Comparison of ENCODE assay signal across 26 cellular contexts in genomic region chr1:55582078-55582477, GRCh38.
DNase-seq lines count a peak whose midpoint lies in the region; ATAC-seq, FAIRE-seq and TF ChIP-seq lines count a peak whose summit lies in the region.
"Had no signal": no experiment of that assay in that cellular context is flagged by ENCODE, and none has a peak within 500 bp of the region (broad histone marks: within the 10 kb centered on the region; RNA-seq: fewer than 3 reads in every experiment).

No MANE protein-coding gene starts in this region.

- TF ChIP-seq EP300 in esophagus muscularis mucosa (IDR thresholded peaks at IDR 0.05) (no peak), sigmoid colon (IDR thresholded peaks at IDR 0.05) (no peak)

- no peak for TF ChIP-seq POLR2A in esophagus muscularis mucosa (IDR thresholded peaks at IDR 0.05; ENCODE audit: low read depth)
- TF ChIP-seq POLR2A in sigmoid colon (IDR thresholded peaks at IDR 0.05): no peak
- TF ChIP-seq POLR2A in vagina (IDR thresholded peaks at IDR 0.05): no peak
- no peak for TF ChIP-seq POLR2A in GM18505 (IDR thresholded peaks at IDR 0.05; ENCODE audit: borderline replicate concordance, extremely low read depth, insufficient read depth, insufficient read length)
- no peak for TF ChIP-seq POLR2A in H54 (IDR thresholded peaks at IDR 0.05; ENCODE audit: low read depth, low read length)

- intact Hi-C loops in left ventricle myocardium inferior (cut with micrococcal nuclease): no loop called here
- intact Hi-C loops in left ventricle myocardium superior (cut with micrococcal nuclease): no loop called here
- intact Hi-C loops in esophagus muscularis mucosa (cut with DNase I): no loop called here
- intact Hi-C loops in sigmoid colon (cut with DNase I): loop anchor here (5.0 kb wide), 2 partner anchors 200 to 1000 kb away; no protein-coding TSS in a partner anchor
- intact Hi-C loops in vagina (cut with DNase I): loop anchor here (10.0 kb wide), 1 partner anchor 53 kb away; no protein-coding TSS in a partner anchor

- no peak overlapping the region for H3K4me3 ChIP-seq in left ventricle myocardium inferior
- no peak overlapping the region for H3K4me3 ChIP-seq in esophagus muscularis mucosa
- H3K4me3 ChIP-seq in sigmoid colon: no peak overlapping the region
- H3K4me3 ChIP-seq in vagina: no peak overlapping the region
- H3K4me3 ChIP-seq: SK-N-MC had no signal

- H3K27ac ChIP-seq in left ventricle myocardium inferior (replicated peaks) (peak overlapping the region; percentile 79), esophagus muscularis mucosa (replicated peaks in 1 of 4) (peak overlapping the region; percentile 71 to 82 (median 76)), sigmoid colon (peak overlapping the region in 3 of 4 donors; percentile 61 to 75 (median 64)), vagina (peak overlapping the region; percentile 91)
- H3K27ac ChIP-seq: 22Rv1, SK-N-MC, VCaP had no signal

- H3K27me3 ChIP-seq in left ventricle myocardium inferior (ENCODE audit: low read depth): no peaks in the 10 kb centered on the region
- peaks cover 0 to 3% (median 0%) of the 10 kb centered on the region in 4 donors for H3K27me3 ChIP-seq in esophagus muscularis mucosa
- no peaks in the 10 kb centered on the region for H3K27me3 ChIP-seq in sigmoid colon
- H3K27me3 ChIP-seq in vagina: no peaks in the 10 kb centered on the region
- H3K27me3 ChIP-seq: BE2C had no signal

- TF ChIP-seq CTCF in left ventricle myocardium inferior (IDR thresholded peaks at IDR 0.05; ENCODE audit: borderline replicate concordance): no peak
- no peak for TF ChIP-seq CTCF in esophagus muscularis mucosa (IDR thresholded peaks at IDR 0.05)
- TF ChIP-seq CTCF in sigmoid colon (IDR thresholded peaks at IDR 0.05): no peak
- no peak for TF ChIP-seq CTCF in vagina (IDR thresholded peaks at IDR 0.05)

- H3K9me3 ChIP-seq in left ventricle myocardium inferior (replicated peaks): no peaks in the 10 kb centered on the region
- no peaks in the 10 kb centered on the region for H3K9me3 ChIP-seq in esophagus muscularis mucosa
- no peaks in the 10 kb centered on the region for H3K9me3 ChIP-seq in sigmoid colon
- no peaks in the 10 kb centered on the region for H3K9me3 ChIP-seq in vagina
- H3K9me3 ChIP-seq: BE2C had no signal

- no peaks in the 10 kb centered on the region for H3K36me3 ChIP-seq in left ventricle myocardium inferior
- H3K36me3 ChIP-seq in esophagus muscularis mucosa: no peaks in the 10 kb centered on the region
- H3K36me3 ChIP-seq in sigmoid colon: no peaks in the 10 kb centered on the region
- no peaks in the 10 kb centered on the region for H3K36me3 ChIP-seq in vagina
- H3K36me3 ChIP-seq: BE2C had no signal

- no peak for FAIRE-seq in H54 (lab: Jason Lieb, UNC)
- FAIRE-seq: frontal cortex, RCC 7860 had no signal

- 93% methylated on average over 4 of the region's 4 CpGs for WGBS in esophagus muscularis mucosa
- 86 to 94% methylated on average over 4 of the region's 4 CpGs for WGBS in sigmoid colon, 2 donors

- no peak for ATAC-seq in left ventricle myocardium superior
- ATAC-seq in GM18505 (IDR thresholded peaks at IDR 0.05; ENCODE audit: unreplicated experiment): no peak
- ATAC-seq: activated CD8-positive, alpha-beta memory T cell treated with anti-CD3 and anti-CD28 coated beads, Interleukin-2, amount 10 ng/mL, durations not matched to agents 7 days and 5 days had no signal

- H3K4me1 ChIP-seq in left ventricle myocardium inferior (peaks cover 9% of the 10 kb centered on the region), esophagus muscularis mucosa (peaks cover 0 to 46% (median 34%) of the 10 kb centered on the region in 4 donors), sigmoid colon (peaks cover 0 to 33% (median 17%) of the 10 kb centered on the region in 4 donors), vagina (peaks cover 75% of the 10 kb centered on the region)
- H3K4me1 ChIP-seq: BE2C had no signal

- DNase-seq in left ventricle myocardium inferior (no peak), left ventricle myocardium superior (no peak), esophagus muscularis mucosa (ENCODE audit: extremely low spot score) (peak; percentile 68), sigmoid colon (no peak), vagina (ENCODE audit: extremely low spot score in 2 of 2) (no peak), H54 (ENCODE audit: insufficient read length, low spot score) (no peak), NCI-H345 (lab: John Stamatoyannopoulos, UW) (no peak)
- DNase-seq: activated CD4-positive, alpha-beta T cell treated with anti-CD3 and anti-CD28 coated beads, Interleukin-2, amount 10 ng/mL, durations not matched to agents 7 days and 5 days; activated CD8-positive, alpha-beta memory T cell treated with anti-CD3 and anti-CD28 coated beads, Interleukin-2, amount 10 ng/mL, durations not matched to agents 7 days and 5 days; activated naive CD4-positive, alpha-beta T cell treated with anti-CD3 and anti-CD28 coated beads, Interleukin-2, amount 50 U/mL, for 16 hours; aorta; BE2C; central memory CD4-positive, alpha-beta T cell; hypothalamus; islet precursor cell; NCI-H1092; NCI-H2029 treated with DMSO at 0.1 percent for 48 hours; NCI-H446; right cardiac atrium; substantia nigra had no signal

Comparison
In these comparisons a context has a peak if more than half of its experiments do, and no peak if none do; other contexts are left out.
1. intact Hi-C loops: an anchor here in sigmoid colon (5.0 kb wide) and vagina (10.0 kb wide); none called in left ventricle myocardium inferior, left ventricle myocardium superior and esophagus muscularis mucosa.